ENCODE assay signal across 23 cellular contexts in genomic region chr21:33836408-33836807, GRCh38.
"Had no signal": no experiment of that assay in that cellular context is flagged by ENCODE, and none has a peak within 500 bp of the region (broad histone marks: within the 10 kb centered on the region; RNA-seq: fewer than 3 reads in every experiment).

No MANE protein-coding gene starts in this region.

- DNase-seq: activated CD4-positive, alpha-beta T cell treated with anti-CD3 and anti-CD28 coated beads for 1 hour; activated gamma-delta T cell treated with Interleukin-2 at 50 U/mL for 16 hours; activated naive CD8-positive, alpha-beta T cell treated with anti-CD3 and anti-CD28 coated beads for 36 hours; activated T-cell treated with anti-CD3 and anti-CD28 coated beads for 4 hours; amygdala; caudate nucleus; colonic mucosa; endodermal cell; foreskin keratinocyte; glutamatergic neuron; hippocampal formation; left lung; pancreas; stimulated activated CD4-positive, alpha-beta T cell treated with anti-CD3 and anti-CD28 coated beads, Interleukin-15, amount 100 ng/mL, for 24 hours; stimulated activated CD4-positive, alpha-beta T cell treated with anti-CD3 and anti-CD28 coated beads, Interleukin-2, amount 100 ng/mL, for 48 hours; stomach; T1000 had no signal

- H3K9me3 ChIP-seq: colonic mucosa, left lung, neutrophil, pancreas, stomach had no signal

- H3K9me3 Mint-ChIP-seq: activated naive CD8-positive, alpha-beta T cell treated with anti-CD3 and anti-CD28 coated beads for 36 hours; activated T-helper 1 cell treated with anti-CD3 and anti-CD28 coated beads, Interleukin-12 subunit alpha, Interleukin-12 subunit beta, Interleukin-2, Interleukin-4 antibody, amounts not matched to agents 30 ng/mL and 10 ng/mL and 1 ng/mL, durations not matched to agents 14 hours and 24 hours and 36 hours; endodermal cell; mesothelial cell of epicardium; natural killer cell treated with Interleukin-12 subunit alpha and Interleukin-12 subunit beta and Interleukin-15 and Interleukin-18, amount 100 ng/mL, for 72 hours; type B pancreatic cell had no signal

- H3K4me3 Mint-ChIP-seq: activated naive CD8-positive, alpha-beta T cell treated with anti-CD3 and anti-CD28 coated beads for 36 hours; activated T-helper 1 cell treated with anti-CD3 and anti-CD28 coated beads, Interleukin-12 subunit alpha, Interleukin-12 subunit beta, Interleukin-2, Interleukin-4 antibody, amounts not matched to agents 30 ng/mL and 10 ng/mL and 1 ng/mL, durations not matched to agents 14 hours and 24 hours and 36 hours; endodermal cell; mesothelial cell of epicardium; natural killer cell treated with Interleukin-12 subunit alpha and Interleukin-12 subunit beta and Interleukin-15 and Interleukin-18, amount 100 ng/mL, for 72 hours; type B pancreatic cell had no signal

- H3K27me3 Mint-ChIP-seq: activated naive CD8-positive, alpha-beta T cell treated with anti-CD3 and anti-CD28 coated beads for 36 hours; type B pancreatic cell had no signal

- H3K27ac Mint-ChIP-seq: activated naive CD8-positive, alpha-beta T cell treated with anti-CD3 and anti-CD28 coated beads for 36 hours; activated T-helper 1 cell treated with anti-CD3 and anti-CD28 coated beads, Interleukin-12 subunit alpha, Interleukin-12 subunit beta, Interleukin-2, Interleukin-4 antibody, amounts not matched to agents 30 ng/mL and 10 ng/mL and 1 ng/mL, durations not matched to agents 14 hours and 24 hours and 36 hours; endodermal cell; mesothelial cell of epicardium; natural killer cell treated with Interleukin-12 subunit alpha and Interleukin-12 subunit beta and Interleukin-15 and Interleukin-18, amount 100 ng/mL, for 72 hours; type B pancreatic cell had no signal

- H3K36me3 ChIP-seq: colonic mucosa, neutrophil, pancreas had no signal

- H3K4me1 ChIP-seq: colonic mucosa, foreskin keratinocyte, left lung, pancreas, stomach had no signal

- ATAC-seq: foreskin keratinocyte; left lung; natural killer cell treated with Interleukin-12 subunit alpha and Interleukin-12 subunit beta and Interleukin-15 and Interleukin-18, amount 100 ng/mL, for 72 hours had no signal

- H3K4me1 Mint-ChIP-seq: activated naive CD8-positive, alpha-beta T cell treated with anti-CD3 and anti-CD28 coated beads for 36 hours had no signal

- H3K36me3 Mint-ChIP-seq: activated naive CD8-positive, alpha-beta T cell treated with anti-CD3 and anti-CD28 coated beads for 36 hours; natural killer cell treated with Interleukin-12 subunit alpha and Interleukin-12 subunit beta and Interleukin-15 and Interleukin-18, amount 100 ng/mL, for 72 hours had no signal

- H3K4me3 ChIP-seq: colonic mucosa, left lung, pancreas, stomach had no signal

- H3K27me3 ChIP-seq: colonic mucosa, foreskin keratinocyte, left lung, neutrophil, pancreas, stomach had no signal

- H3K27ac ChIP-seq: colonic mucosa, foreskin keratinocyte, left lung, neutrophil, pancreas, stomach, VCaP had no signal
